In genomic region chr18:62716679-62717058, GRCh38 we compare ENCODE assay signal across 8 cellular contexts. TPM values are rescaled to one million over a fixed set of nuclear protein-coding genes. Genes with fewer than 3 reads are reported as not detected.
A peak's percentile ranks its signal among the peaks of the same experiment; 100 is the strongest.
DNase-seq lines count a peak whose midpoint lies in the region; TF ChIP-seq lines count a peak whose summit lies in the region.

No MANE protein-coding gene starts in this region.

- TF ChIP-seq CTCF in A673 (conservative IDR thresholded peaks at IDR 0.05; ENCODE audit: low read depth, low read length) (no peak; the same call in 1 of the 2 replicates), GM13977 (IDR thresholded peaks at IDR 0.05; ENCODE audit: extremely low read depth, insufficient read depth, missing control alignments) (peak; percentile 67), endodermal cell (conservative IDR thresholded peaks at IDR 0.05) (peak; percentile 42)

- H3K27ac Mint-ChIP-seq in endodermal cell: no peak overlapping the region

- DNase-seq in A673 (ENCODE audit: low spot score) (peak; percentile 66), GM13977 (ENCODE audit: low spot score) (peak; percentile 78), Karpas-422 (no peak), endodermal cell (no peak), T1000 (lab: John Stamatoyannopoulos, UW) (no peak)
- peak; percentile 10 to 34 for DNase-seq in activated CD4-positive, alpha-beta T cell treated with anti-CD3 and anti-CD28 coated beads, Interleukin-2, amount 50 U/mL, for 4 hours

- H3K36me3 ChIP-seq in A673 (ENCODE audit: insufficient read depth, low read length, poor library complexity, severe bottlenecking): no peaks in the 10 kb centered on the region
- no peaks in the 10 kb centered on the region for H3K36me3 ChIP-seq in Karpas-422 (ENCODE audit: insufficient read depth, low read length)
- no peaks in the 10 kb centered on the region for H3K36me3 ChIP-seq in endodermal cell (ENCODE audit: control insufficient read depth, insufficient read depth, low read length)
- H3K36me3 ChIP-seq in mesodermal cell (ENCODE audit: control insufficient read depth, insufficient read depth, low read length): no peaks in the 10 kb centered on the region

- in situ Hi-C loops in GM13977 (cut with MboI; ENCODE audit: low pct_unique_long_range_greater_than_20kb, low sequenced_read_pairs, unreplicated experiment): loop anchor here (10.0 to 25.0 kb wide), 2 partner anchors 228 to 721 kb away; no protein-coding TSS in a partner anchor

- 0 to 1% methylated on average over 8 to 47 of the region's 47 CpGs for WGBS in endodermal cell (ENCODE audit: insufficient coverage in 1 of 2, insufficient read length in 1 of 2), 2 experiments
- 0% methylated on average over 38 to 41 of the region's 47 CpGs for WGBS in mesodermal cell (ENCODE audit: insufficient coverage in 2 of 2), 2 experiments

- peak overlapping the region; percentile 78 for H3K4me3 Mint-ChIP-seq in endodermal cell

- H2AFZ ChIP-seq in Karpas-422 (ENCODE audit: low read length): no peak overlapping the region

- peak overlapping the region; percentile 76 for H3K4me3 ChIP-seq in A673 (ENCODE audit: low read depth, low read length, poor library complexity, severe bottlenecking)
- H3K4me3 ChIP-seq in Karpas-422 (ENCODE audit: low read length): peak overlapping the region; percentile 47; the same call in 1 of the 2 replicates
- peak overlapping the region; percentile 86 for H3K4me3 ChIP-seq in endodermal cell (ENCODE audit: low read length)
- H3K4me3 ChIP-seq in mesodermal cell (ENCODE audit: extremely low read depth, insufficient read depth, low read length, poor library complexity, severe bottlenecking): peak overlapping the region; percentile 65

- BruUV-seq in A673 (replicated peaks; lab: Mats Ljungman, UMichigan): no TSS peak

- POLR2A ChIA-PET in A673 (lab: Charles Lee; ENCODE audit: low non-redundant PET): no interaction called here

- H3K9me2 ChIP-seq in Karpas-422 (replicated peaks; ENCODE audit: insufficient read depth, low read length): no peaks in the 10 kb centered on the region

- no peaks in the 10 kb centered on the region for H3K9me3 Mint-ChIP-seq in endodermal cell

- no peaks in the 10 kb centered on the region for H3K79me2 ChIP-seq in Karpas-422 (ENCODE audit: low read length)

- H3K4me1 ChIP-seq in A673 (ENCODE audit: insufficient read depth, low read length, poor library complexity, severe bottlenecking) (peaks cover 36% of the 10 kb centered on the region), Karpas-422 (ENCODE audit: low read length) (peaks cover 32% of the 10 kb centered on the region), endodermal cell (ENCODE audit: control insufficient read depth, insufficient read depth, low read length) (peaks cover 8% of the 10 kb centered on the region), mesodermal cell (ENCODE audit: control insufficient read depth, insufficient read depth, low read length, poor library complexity, severe bottlenecking) (peaks cover 15% of the 10 kb centered on the region)

- H3K4me2 ChIP-seq in Karpas-422 (ENCODE audit: low read depth, low read length, poor library complexity, severe bottlenecking): peak overlapping the region; percentile 64

- H3K4me1 Mint-ChIP-seq in endodermal cell: peaks cover 52% of the 10 kb centered on the region

- CTCF ChIA-PET in A673 (lab: Charles Lee): no interaction called here

- intact Hi-C loops in A673 (cut with micrococcal nuclease; ENCODE audit: unreplicated experiment): loop anchor here (2.0 to 5.0 kb wide), 3 partner anchors 71 to 529 kb away; partner anchors contain the start of genes PIGN and RELCH

- no peak overlapping the region for H3K9ac ChIP-seq in Karpas-422 (ENCODE audit: low read length)
- peak overlapping the region; percentile 61 for H3K9ac ChIP-seq in endodermal cell (ENCODE audit: extremely low read depth, low read length, poor library complexity, severe bottlenecking)

- peaks cover 3% of the 10 kb centered on the region; the same call in 1 of the 2 replicates for H4K20me1 ChIP-seq in Karpas-422 (ENCODE audit: insufficient read depth, low read depth, low read length)

- H3K36me3 Mint-ChIP-seq in endodermal cell (ENCODE audit: low read depth): no peaks in the 10 kb centered on the region

- H3K27me3 ChIP-seq in A673 (replicated peaks; ENCODE audit: insufficient read depth, low read depth, low read length, poor library complexity) (no peaks in the 10 kb centered on the region), Karpas-422 (ENCODE audit: low read length) (0 out of 2 replicates have a peak, but pooled peaks cover 3% of the 10 kb centered on the region), endodermal cell (ENCODE audit: control insufficient read depth, insufficient read depth, low read length, poor library complexity, severe bottlenecking) (no peaks in the 10 kb centered on the region)

- H3K9me3 ChIP-seq in A673 (ENCODE audit: low read depth, low read length, poor library complexity, severe bottlenecking) (no peaks in the 10 kb centered on the region), Karpas-422 (ENCODE audit: low read length) (no peaks in the 10 kb centered on the region), endodermal cell (ENCODE audit: control insufficient read depth, low read length) (no peaks in the 10 kb centered on the region), mesodermal cell (ENCODE audit: control insufficient read depth, low read length) (no peaks in the 10 kb centered on the region)

- H3K27ac ChIP-seq in A673 (ENCODE audit: low read depth, low read length, poor library complexity, severe bottlenecking): peak overlapping the region; percentile 60
- H3K27ac ChIP-seq in Karpas-422 (ENCODE audit: low read length): no peak overlapping the region
- no peak overlapping the region for H3K27ac ChIP-seq in endodermal cell (ENCODE audit: low read depth, low read length)
- H3K27ac ChIP-seq in mesodermal cell (ENCODE audit: low read depth, low read length, severe bottlenecking): peak overlapping the region; percentile 36
- H3K27ac ChIP-seq in temporal lobe (ENCODE audit: low read depth, low read length): peak overlapping the region; percentile 82

- H3K27me3 Mint-ChIP-seq in endodermal cell (ENCODE audit: insufficient read depth): no peaks in the 10 kb centered on the region

RNA-seq across cellular contexts. Expression of gene PHLPP1, which starts 1.3 kb away (rescaled TPM):
- total RNA-seq in A673 (2021) (13.7 and 17.5 TPM in 2 replicates), endodermal cell (10 to 100 TPM; 19.8 to 28.1 TPM), temporal lobe (17.0 TPM)
- total RNA-seq in Karpas-422 (2014; rRNA removed; shearing (Covaris generic); ENCODE audit: low replicate concordance): 5.1 and 6.3 TPM in 2 replicates
- 18.1 TPM for polyA plus RNA-seq in endodermal cell (2013, experiment 1 of 2)
- polyA plus RNA-seq in endodermal cell (2013, experiment 2 of 2): 16.0 TPM
- polyA plus RNA-seq in mesodermal cell (2013, experiment 1 of 2): 17.7 TPM
- 15.9 TPM for polyA plus RNA-seq in mesodermal cell (2013, experiment 2 of 2)

Comparison
In these comparisons a context has a peak if more than half of its experiments do, and no peak if none do; other contexts are left out.
1. DNase-seq: peak in A673 (single experiment), GM13977 (single experiment) and activated CD4-positive, alpha-beta T cell treated with anti-CD3 and anti-CD28 coated beads, Interleukin-2, amount 50 U/mL, for 4 hours (2 of 2); none in Karpas-422 (single experiment), endodermal cell (single experiment) and T1000 (single experiment).
2. H3K27ac ChIP-seq: peak in A673 (single experiment), mesodermal cell (single experiment) and temporal lobe (single experiment); none in Karpas-422 (single experiment) and endodermal cell (single experiment).
3. Peak in every context shown above with its lines, with median percentiles within 50 percentile points of each other: H3K4me3 ChIP-seq.